12 cellular contexts compared by ENCODE assay signal in the genomic region with DNA sequence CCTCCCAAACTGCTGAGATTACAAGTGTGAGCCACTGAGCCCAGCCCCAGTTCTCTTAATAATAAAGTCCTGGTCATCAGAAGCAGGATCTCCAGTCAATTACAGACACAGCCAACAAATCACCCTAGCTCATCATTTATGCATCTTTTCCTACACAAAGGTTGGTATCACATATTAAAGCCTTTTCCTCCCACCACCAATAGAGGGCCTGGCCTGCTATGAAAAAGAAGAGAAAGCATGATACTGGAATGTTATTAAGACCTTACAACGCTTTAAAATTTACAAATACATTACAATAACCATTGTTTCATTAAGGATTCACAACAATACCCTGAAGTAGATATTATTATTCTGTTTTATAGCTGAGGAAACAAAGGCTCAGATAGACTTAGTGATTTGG. TPM values are rescaled to one million over a fixed set of nuclear protein-coding genes. Genes with fewer than 3 reads are reported as not detected.
DNase-seq lines count a peak whose midpoint lies in the region; ATAC-seq, FAIRE-seq and TF ChIP-seq lines count a peak whose summit lies in the region.
"Had no signal": no experiment of that assay in that cellular context is flagged by ENCODE, and none has a peak within 500 bp of the region (broad histone marks: within the 10 kb centered on the region; RNA-seq: fewer than 3 reads in every experiment).

No MANE protein-coding gene starts in this region.

- peak; percentile 46 for FAIRE-seq in A204.1 (lab: Jason Lieb, UNC)
- FAIRE-seq: RCC 7860 had no signal

- H3K27me3 ChIP-seq in foreskin keratinocyte, result peaks cover 31% of the 10 kb centered on the region
- H3K27me3 ChIP-seq in right cardiac atrium (ENCODE audit: control insufficient read depth, insufficient read depth), result no peaks in the 10 kb centered on the region
- H3K27me3 ChIP-seq: colonic mucosa had no signal

- no peak overlapping the region for H3K4me3 Mint-ChIP-seq in activated naive CD4-positive, alpha-beta T cell treated with anti-CD3 and anti-CD28 coated beads, Interleukin-2, amount 10 ng/mL, durations not matched to agents 7 days and 5 days

- H3K4me1 ChIP-seq in foreskin keratinocyte, result no peaks in the 10 kb centered on the region
- no peaks in the 10 kb centered on the region for H3K4me1 ChIP-seq in right cardiac atrium (ENCODE audit: control insufficient read depth, insufficient read depth, low read length)
- H3K4me1 ChIP-seq: colonic mucosa had no signal

- ATAC-seq in foreskin keratinocyte (peak; percentile 44), right cardiac atrium (no peak)

- peak; percentile 6 for DNase-seq in RPMI7951 (ENCODE audit: low read depth)
- DNase-seq in foreskin keratinocyte, result no peak
- no peak for DNase-seq in activated naive CD4-positive, alpha-beta T cell treated with anti-CD3 and anti-CD28 coated beads, Interleukin-2, amount 10 ng/mL, durations not matched to agents 7 days and 5 days
- no peak for DNase-seq in right cardiac atrium
- DNase-seq in NCI-H2171 (lab: John Stamatoyannopoulos, UW), result no peak
- no peak for DNase-seq in inferior parietal cortex (ENCODE audit: extremely low spot score)
- DNase-seq: colonic mucosa; NCI-H1092 treated with DMSO at 0.1 percent for 48 hours; stimulated activated naive CD4-positive, alpha-beta T cell treated with Interleukin-2 at 50 U/mL for 16 hours had no signal

- WGBS in right cardiac atrium, result 36% methylated on average over 1 of the region's 1 CpG

- no peak overlapping the region for H3K4me3 ChIP-seq in right cardiac atrium (ENCODE audit: low read length)
- H3K4me3 ChIP-seq: colonic mucosa had no signal

- H3K27ac Mint-ChIP-seq in activated naive CD4-positive, alpha-beta T cell treated with anti-CD3 and anti-CD28 coated beads, Interleukin-2, amount 10 ng/mL, durations not matched to agents 7 days and 5 days, result no peak overlapping the region

- H3K27ac ChIP-seq in foreskin keratinocyte (no peak overlapping the region), right cardiac atrium (ENCODE audit: low read length) (no peak overlapping the region)
- H3K27ac ChIP-seq: colonic mucosa had no signal

- no peaks in the 10 kb centered on the region for H3K27me3 Mint-ChIP-seq in activated naive CD4-positive, alpha-beta T cell treated with anti-CD3 and anti-CD28 coated beads, Interleukin-2, amount 10 ng/mL, durations not matched to agents 7 days and 5 days

- intact Hi-C loops in right cardiac atrium (cut with DNase I), result no loop called here

- H3K9me3 ChIP-seq in right cardiac atrium (ENCODE audit: control insufficient read depth, low read length), result no peaks in the 10 kb centered on the region
- H3K9me3 ChIP-seq: colonic mucosa had no signal

- 0 out of 2 replicates have a peak, but pooled peaks have one; percentile 11 for TF ChIP-seq CTCF in GM12874 (IDR thresholded peaks at IDR 0.05; ENCODE audit: insufficient read depth, low read depth, low read length)
- peak; percentile 54 for TF ChIP-seq CTCF in foreskin keratinocyte (conservative IDR thresholded peaks at IDR 0.05)

- H3K36me3 Mint-ChIP-seq in activated naive CD4-positive, alpha-beta T cell treated with anti-CD3 and anti-CD28 coated beads, Interleukin-2, amount 10 ng/mL, durations not matched to agents 7 days and 5 days, result no peaks in the 10 kb centered on the region

- H3K9me3 Mint-ChIP-seq in activated naive CD4-positive, alpha-beta T cell treated with anti-CD3 and anti-CD28 coated beads, Interleukin-2, amount 10 ng/mL, durations not matched to agents 7 days and 5 days, result no peaks in the 10 kb centered on the region

- CTCF ChIA-PET in activated naive CD4-positive, alpha-beta T cell treated with anti-CD3 and anti-CD28 coated beads, Interleukin-2, amount 10 ng/mL, durations not matched to agents 7 days and 5 days (lab: Charles Lee), result interaction anchor here (0.6 to 0.7 kb wide), 2 partner anchors 317 to 1575 kb away, joined by 3 read pairs; no protein-coding TSS in a partner anchor

- no peaks in the 10 kb centered on the region for H3K4me1 Mint-ChIP-seq in activated naive CD4-positive, alpha-beta T cell treated with anti-CD3 and anti-CD28 coated beads, Interleukin-2, amount 10 ng/mL, durations not matched to agents 7 days and 5 days

RNA-seq across cellular contexts. Expression of a gene that starts 25.9 kb away (rescaled TPM):
- not detected in 2 replicates for total RNA-seq in RPMI7951 (2014; rRNA removed; shearing (Covaris generic))
- total RNA-seq in foreskin keratinocyte (0.04 and 0.14 TPM in 2 replicates), right cardiac atrium (not detected)
- polyA plus RNA-seq in foreskin keratinocyte (0.07 and 0.15 TPM in 2 replicates), right cardiac atrium (not detected)
- total RNA-seq: colonic mucosa had no signal
